Comparison of ENCODE assay signal across 8 cellular contexts in genomic region chr7:124765401-124766352, GRCh38. TPM values are rescaled to one million over a fixed set of nuclear protein-coding genes. Genes with fewer than 3 reads are reported as not detected.
DNase-seq lines count a peak whose midpoint lies in the region; ATAC-seq, FAIRE-seq and TF ChIP-seq lines count a peak whose summit lies in the region.

Gene GPR37 (minus strand): TSS chr7:124765792. CDS start chr7:124764976, 816 bp downstream.

- POLR2A ChIA-PET in A549 (lab: Yijun Ruan, JAX) = interaction anchor here (0.8 kb wide), 1 partner anchor 1016 kb away, joined by 3 read pairs; the partner anchor contains the start of gene WASL
- POLR2A ChIA-PET in activated CD8-positive, alpha-beta T cell treated with anti-CD3 and anti-CD28 coated beads, Interleukin-2, amount 10 ng/mL, durations not matched to agents 7 days and 5 days (lab: Charles Lee) = interaction anchor here (0.6 kb wide), 1 partner anchor 303 kb away, joined by 3 read pairs; no protein-coding TSS in a partner anchor

- CTCF ChIA-PET in A549 (lab: Yijun Ruan, JAX) = interaction anchor here (0.6 to 1.8 kb wide), 11 partner anchors 8 to 611 kb away, joined by 3 to 8 read pairs (median 3); no protein-coding TSS in a partner anchor
- CTCF ChIA-PET in activated CD8-positive, alpha-beta T cell treated with anti-CD3 and anti-CD28 coated beads, Interleukin-2, amount 10 ng/mL, durations not matched to agents 7 days and 5 days (lab: Charles Lee) = interaction anchor here (0.9 kb wide), 1 partner anchor 19 kb away, joined by 5 read pairs; no protein-coding TSS in a partner anchor

- TF ChIP-seq POLR2A in A549 (IDR thresholded peaks at IDR 0.05; ENCODE audit: low read length) (no peak; the same call in 1 of the 2 replicates), esophagus squamous epithelium (IDR thresholded peaks at IDR 0.05) (peak in 1 of 4 donors; percentile 31)

- no peaks in the 10 kb centered on the region for H3K36me3 ChIP-seq in esophagus squamous epithelium
- no peaks in the 10 kb centered on the region for H3K36me3 ChIP-seq in muscle layer of colon (ENCODE audit: insufficient read depth, low read length)

- peaks cover 53% of the 10 kb centered on the region for H3K27me3 Mint-ChIP-seq in activated CD8-positive, alpha-beta T cell treated with anti-CD3 and anti-CD28 coated beads, Interleukin-2, amount 10 ng/mL, durations not matched to agents 7 days and 5 days (ENCODE audit: low read depth)

- peak within 1 kb of the TSS; percentile 97 for H3K4me2 ChIP-seq in A549

- TF ChIP-seq CTCF in A549 (IDR thresholded peaks at IDR 0.05) (no peak), esophagus squamous epithelium (IDR thresholded peaks at IDR 0.05) (peak in 4 of 6 experiments; percentile 11 to 41 (median 35))

- TF ChIP-seq EP300 in A549 (IDR thresholded peaks at IDR 0.05) = no peak

- WGBS in A549 (ENCODE audit: missing lambda C conversion rate) = under 1% methylated on average over 44 of the region's 81 CpGs
- WGBS in esophagus squamous epithelium, 2 donors = 2 to 4% methylated on average over 5 to 9 of the region's 81 CpGs

- peak; percentile 68 to 69 for DNase-seq in A549 (ENCODE audit: low read depth in 1 of 2, low spot score in 1 of 2)
- peak; percentile 21 for DNase-seq in NCI-H2107 treated with DMSO at 0.1 percent for 48 hours (lab: John Stamatoyannopoulos, UW; ENCODE audit: unreplicated experiment)
- DNase-seq in activated CD8-positive, alpha-beta T cell treated with anti-CD3 and anti-CD28 coated beads, Interleukin-2, amount 10 ng/mL, durations not matched to agents 7 days and 5 days = peak; percentile 33
- DNase-seq in esophagus squamous epithelium (lab: John Stamatoyannopoulos, UW) = peak; percentile 5
- peak; percentile 93 for DNase-seq in superior temporal gyrus (ENCODE audit: extremely low spot score)

- H3K27ac Mint-ChIP-seq in activated CD8-positive, alpha-beta T cell treated with anti-CD3 and anti-CD28 coated beads, Interleukin-2, amount 10 ng/mL, durations not matched to agents 7 days and 5 days = no peak within 1 kb of the TSS

- FAIRE-seq in A549 (lab: Jason Lieb, UNC) = no peak

- intact Hi-C loops in esophagus squamous epithelium (cut with DNase I) = no loop called here

- H3K4me1 ChIP-seq in A549 (0 out of 3 replicates have a peak, but pooled peaks cover 3% of the 10 kb centered on the region), esophagus squamous epithelium (peaks cover 8 to 28% (median 10%) of the 10 kb centered on the region in 3 donors), muscle layer of colon (ENCODE audit: insufficient read depth, low read length) (peaks cover 10% of the 10 kb centered on the region)

- H3K4me3 ChIP-seq in A549 (peak within 1 kb of the TSS; percentile 62), esophagus squamous epithelium (peak within 1 kb of the TSS; percentile 40 to 68 (median 56)), muscle layer of colon (ENCODE audit: low read depth in 1 of 2, low read length in 2 of 2) (peak within 1 kb of the TSS; percentile 21 to 54)

- H3K9me3 ChIP-seq in A549 (no peaks in the 10 kb centered on the region), esophagus squamous epithelium (no peaks in the 10 kb centered on the region), muscle layer of colon (ENCODE audit: low read length) (peaks cover 9% of the 10 kb centered on the region)

- ATAC-seq in A549 (peak; percentile 92 to 94), GM18498 (IDR thresholded peaks at IDR 0.05; ENCODE audit: unreplicated experiment) (peak; percentile 71), HG02884 (IDR thresholded peaks at IDR 0.05; ENCODE audit: unreplicated experiment) (peak; percentile 73)
- peak; percentile 73 for ATAC-seq in activated CD8-positive, alpha-beta T cell treated with anti-CD3 and anti-CD28 coated beads, Interleukin-2, amount 10 ng/mL, durations not matched to agents 7 days and 5 days

- H3K4me1 Mint-ChIP-seq in activated CD8-positive, alpha-beta T cell treated with anti-CD3 and anti-CD28 coated beads, Interleukin-2, amount 10 ng/mL, durations not matched to agents 7 days and 5 days (ENCODE audit: low read depth) = peaks cover 11% of the 10 kb centered on the region

- H3K27me3 ChIP-seq in esophagus squamous epithelium (peaks cover 0 to 34% (median 0%) of the 10 kb centered on the region in 4 donors), muscle layer of colon (ENCODE audit: control insufficient read depth in 1 of 2, insufficient read depth in 2 of 2, low read length in 2 of 2) (peaks cover 16 to 23% of the 10 kb centered on the region in 2 donors)

- H3K27ac ChIP-seq in A549 = peak within 1 kb of the TSS; percentile 59 to 72
- peak within 1 kb of the TSS; percentile 47 to 78 (median 68) for H3K27ac ChIP-seq in esophagus squamous epithelium
- H3K27ac ChIP-seq in muscle layer of colon (ENCODE audit: low read depth, low read length) = no peak within 1 kb of the TSS

- no peaks in the 10 kb centered on the region for H3K9me3 Mint-ChIP-seq in activated CD8-positive, alpha-beta T cell treated with anti-CD3 and anti-CD28 coated beads, Interleukin-2, amount 10 ng/mL, durations not matched to agents 7 days and 5 days (ENCODE audit: insufficient read depth)

- H3K36me3 Mint-ChIP-seq in activated CD8-positive, alpha-beta T cell treated with anti-CD3 and anti-CD28 coated beads, Interleukin-2, amount 10 ng/mL, durations not matched to agents 7 days and 5 days (ENCODE audit: low read depth) = no peaks in the 10 kb centered on the region

- peak within 1 kb of the TSS; percentile 67 for H3K4me3 Mint-ChIP-seq in activated CD8-positive, alpha-beta T cell treated with anti-CD3 and anti-CD28 coated beads, Interleukin-2, amount 10 ng/mL, durations not matched to agents 7 days and 5 days

- TF ChIP-seq RAD21 in A549 (conservative IDR thresholded peaks at IDR 0.05 in 1 of 2, IDR thresholded peaks at IDR 0.05 in 1 of 2) = peak; percentile 34 to 56

- no peak within 1 kb of the TSS for H3K9ac ChIP-seq in muscle layer of colon (ENCODE audit: low read length)

TF ChIP-seq in A549, 52 proteins besides CTCF, POLR2A, EP300 and RAD21:
- TF ChIP-seq E2F6 (IDR thresholded peaks at IDR 0.05; ENCODE audit: borderline replicate concordance, low read depth) (peak; percentile 30; the same call in 1 of the 2 replicates), MAX (IDR thresholded peaks at IDR 0.05) (0 out of 2 replicates have a peak, but pooled peaks have one; percentile 22), EHF (CRISPR knock-in tag; IDR thresholded peaks at IDR 0.05) (no peak), PHF8 (IDR thresholded peaks at IDR 0.05; ENCODE audit: borderline replicate concordance, low read depth) (peak; percentile 54; the same call in 1 of the 2 replicates), HOXB5 (CRISPR knock-in tag; IDR thresholded peaks at IDR 0.05) (no peak), RNF2 (IDR thresholded peaks at IDR 0.05; ENCODE audit: borderline replicate concordance, low read depth) (0 out of 2 replicates have a peak, but pooled peaks have one; percentile 33)

RNA-seq across cellular contexts. Expression of gene GPR37, which starts in this region (rescaled TPM):
- polyA plus RNA-seq in A549 (2011; rRNA removed) (0.35 and 1.3 TPM in 2 replicates), A549 (2017; fragmentation: RNase III; extraction: RNeasy Plus Mini Kit Qiagen cat#74134 plus additional on column Dnase treatment) (0.47 to 0.61 TPM (median 0.57 TPM) in 3 replicates)
- 0.17 and 0.30 TPM in 2 replicates for polyA plus RNA-seq in A549 (2012; cell fraction: cytosol; rRNA removed)
- 0.23 and 0.55 TPM in 2 replicates for polyA plus RNA-seq in A549 (2012; cell fraction: nucleus; rRNA removed)
- polyA minus RNA-seq in A549 (2011; rRNA and poly(A)+ RNA removed) = 1.3 and 1.4 TPM in 2 replicates
- not detected for total RNA-seq in activated CD8-positive, alpha-beta T cell treated with anti-CD3 and anti-CD28 coated beads, Interleukin-2, amount 10 ng/mL, durations not matched to agents 7 days and 5 days
- total RNA-seq in esophagus squamous epithelium = 10 to 100 TPM in 2 of 4 donors, 1 to 10 TPM in 2; 3.7 to 17.0 (median 9.7) TPM

Comparison
In these comparisons a context has a peak if more than half of its experiments do, and no peak if none do; other contexts are left out.
1. RNA of gene GPR37 (total RNA-seq): 3.7 to 17.0 TPM in esophagus squamous epithelium; not detected in activated CD8-positive, alpha-beta T cell treated with anti-CD3 and anti-CD28 coated beads, Interleukin-2, amount 10 ng/mL, durations not matched to agents 7 days and 5 days; every median in the first group is over 4 times any median in the second.
2. Peak in DNase-seq and ATAC-seq in activated CD8-positive, alpha-beta T cell treated with anti-CD3 and anti-CD28 coated beads, Interleukin-2, amount 10 ng/mL, durations not matched to agents 7 days and 5 days; RNA of the gene not detected or under 1 TPM.
3. DNase-seq: peak in every context shown above with its lines; median percentile 93 in superior temporal gyrus; 68 in A549; 33 in activated CD8-positive, alpha-beta T cell treated with anti-CD3 and anti-CD28 coated beads, Interleukin-2, amount 10 ng/mL, durations not matched to agents 7 days and 5 days; 21 in NCI-H2107 treated with DMSO at 0.1 percent for 48 hours; 5 in esophagus squamous epithelium.
4. Peak in every context shown above with its lines, with median percentiles within 50 percentile points of each other: ATAC-seq and H3K4me3 ChIP-seq.